ENCODE assay signal across 8 cellular contexts in genomic region chr6:22147983-22148797, GRCh38.
A peak's percentile ranks its signal among the peaks of the same experiment; 100 is the strongest.
DNase-seq lines count a peak whose midpoint lies in the region; ATAC-seq and TF ChIP-seq lines count a peak whose summit lies in the region.

No MANE protein-coding gene starts in this region.

- no peaks in the 10 kb centered on the region for H3K36me3 Mint-ChIP-seq in glutamatergic neuron (ENCODE audit: unreplicated experiment)

- H3K4me3 Mint-ChIP-seq in glutamatergic neuron (ENCODE audit: unreplicated experiment) = peak overlapping the region; percentile 53

- H3K27ac ChIP-seq in skin epidermis = peak overlapping the region in 15 of 21 experiments; percentile 0 to 91 (median 26)

- peak; percentile 64; the same call in 1 of the 2 replicates for TF ChIP-seq EP300 in Ishikawa (IDR thresholded peaks at IDR 0.05; ENCODE audit: borderline replicate concordance)

- peak; percentile 25; the same call in 1 of the 2 replicates for TF ChIP-seq RAD21 in Ishikawa (IDR thresholded peaks at IDR 0.05; ENCODE audit: low read depth)

- H3K4me1 Mint-ChIP-seq in glutamatergic neuron (ENCODE audit: low read depth, unreplicated experiment) = peaks cover 50% of the 10 kb centered on the region

- DNase-seq in AG08396 (ENCODE audit: low spot score) (peak; percentile 71), glutamatergic neuron (no peak), cortex of kidney (lab: John Stamatoyannopoulos, UW) (no peak), ureter (ENCODE audit: low spot score) (no peak)

- no peak for TF ChIP-seq CTCF in glutamatergic neuron (IDR thresholded peaks at IDR 0.05; ENCODE audit: partially characterized antibody, unreplicated experiment)

- H3K4me3 ChIP-seq in skin epidermis = peak overlapping the region in 5 of 7 experiments; percentile 27 to 42 (median 31)

- ATAC-seq in SK-N-SH treated with all-trans-retinoic acid at 6 μM for 48 hours (peak; percentile 79), HG02884 (IDR thresholded peaks at IDR 0.05; ENCODE audit: unreplicated experiment) (no peak)

- H3K27ac Mint-ChIP-seq in glutamatergic neuron (ENCODE audit: unreplicated experiment) = peak overlapping the region; percentile 45

- H3K27me3 Mint-ChIP-seq in glutamatergic neuron (ENCODE audit: unreplicated experiment) = peaks cover 6% of the 10 kb centered on the region

- H3K9me3 Mint-ChIP-seq in glutamatergic neuron (ENCODE audit: unreplicated experiment) = peaks cover 12% of the 10 kb centered on the region

TF ChIP-seq in Ishikawa, 13 proteins besides CTCF, POLR2A, EP300 and RAD21:
- TF ChIP-seq CREB1 (IDR thresholded peaks at IDR 0.05; ENCODE audit: low read depth) (no peak), EGR1 (IDR thresholded peaks at IDR 0.05) (no peak), REST (IDR thresholded peaks at IDR 0.05; ENCODE audit: low read depth) (no peak), TCF12 (IDR thresholded peaks at IDR 0.05; ENCODE audit: low read depth) (peak; percentile 81), USF1 (IDR thresholded peaks at IDR 0.05) (no peak), YY1 (IDR thresholded peaks at IDR 0.05; ENCODE audit: low read depth) (no peak), TAF1 (IDR thresholded peaks at IDR 0.05; ENCODE audit: low read depth) (no peak), TEAD4 (IDR thresholded peaks at IDR 0.05) (peak; percentile 97), CEBPB (IDR thresholded peaks at IDR 0.05) (0 out of 2 replicates have a peak, but pooled peaks have one; percentile 4), NFIC (IDR thresholded peaks at IDR 0.05) (peak; percentile 43; the same call in 1 of the 2 replicates), ZBTB7A (IDR thresholded peaks at IDR 0.05; ENCODE audit: low read depth) (no peak), FOXM1 (IDR thresholded peaks at IDR 0.05; ENCODE audit: borderline replicate concordance, low read depth) (no peak)
- TF ChIP-seq, protein P1, sequence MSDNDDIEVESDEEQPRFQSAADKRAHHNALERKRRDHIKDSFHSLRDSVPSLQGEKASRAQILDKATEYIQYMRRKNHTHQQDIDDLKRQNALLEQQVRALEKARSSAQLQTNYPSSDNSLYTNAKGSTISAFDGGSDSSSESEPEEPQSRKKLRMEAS (IDR thresholded peaks at IDR 0.05) = no peak

TF ChIP-seq in SK-N-SH treated with all-trans-retinoic acid at 6 μM for 48 hours, 23 proteins besides CTCF, POLR2A, EP300 and RAD21:
- TF ChIP-seq ZNF8 (CRISPR knock-in tag; IDR thresholded peaks at IDR 0.05) (peak; percentile 26; the same call in 1 of the 2 replicates), ISL1 (CRISPR knock-in tag; IDR thresholded peaks at IDR 0.05) (peak; percentile 61; the same call in 1 of the 2 replicates), TCF4 (CRISPR knock-in tag; IDR thresholded peaks at IDR 0.05; ENCODE audit: borderline replicate concordance) (peak; percentile 75), GLIS3 (CRISPR knock-in tag; IDR thresholded peaks at IDR 0.05) (no peak; the same call in 1 of the 2 replicates), RARB (CRISPR knock-in tag; IDR thresholded peaks at IDR 0.05) (no peak)
- TF ChIP-seq, protein P2, sequence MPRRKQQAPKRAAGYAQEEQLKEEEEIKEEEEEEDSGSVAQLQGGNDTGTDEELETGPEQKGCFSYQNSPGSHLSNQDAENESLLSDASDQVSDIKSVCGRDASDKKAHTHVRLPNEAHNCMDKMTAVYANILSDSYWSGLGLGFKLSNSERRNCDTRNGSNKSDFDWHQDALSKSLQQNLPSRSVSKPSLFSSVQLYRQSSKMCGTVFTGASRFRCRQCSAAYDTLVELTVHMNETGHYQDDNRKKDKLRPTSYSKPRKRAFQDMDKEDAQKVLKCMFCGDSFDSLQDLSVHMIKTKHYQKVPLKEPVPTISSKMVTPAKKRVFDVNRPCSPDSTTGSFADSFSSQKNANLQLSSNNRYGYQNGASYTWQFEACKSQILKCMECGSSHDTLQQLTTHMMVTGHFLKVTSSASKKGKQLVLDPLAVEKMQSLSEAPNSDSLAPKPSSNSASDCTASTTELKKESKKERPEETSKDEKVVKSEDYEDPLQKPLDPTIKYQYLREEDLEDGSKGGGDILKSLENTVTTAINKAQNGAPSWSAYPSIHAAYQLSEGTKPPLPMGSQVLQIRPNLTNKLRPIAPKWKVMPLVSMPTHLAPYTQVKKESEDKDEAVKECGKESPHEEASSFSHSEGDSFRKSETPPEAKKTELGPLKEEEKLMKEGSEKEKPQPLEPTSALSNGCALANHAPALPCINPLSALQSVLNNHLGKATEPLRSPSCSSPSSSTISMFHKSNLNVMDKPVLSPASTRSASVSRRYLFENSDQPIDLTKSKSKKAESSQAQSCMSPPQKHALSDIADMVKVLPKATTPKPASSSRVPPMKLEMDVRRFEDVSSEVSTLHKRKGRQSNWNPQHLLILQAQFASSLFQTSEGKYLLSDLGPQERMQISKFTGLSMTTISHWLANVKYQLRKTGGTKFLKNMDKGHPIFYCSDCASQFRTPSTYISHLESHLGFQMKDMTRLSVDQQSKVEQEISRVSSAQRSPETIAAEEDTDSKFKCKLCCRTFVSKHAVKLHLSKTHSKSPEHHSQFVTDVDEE (CRISPR knock-in tag; IDR thresholded peaks at IDR 0.05) = peak; percentile 90; the same call in 1 of the 2 replicates
- TF ChIP-seq, protein P3, sequence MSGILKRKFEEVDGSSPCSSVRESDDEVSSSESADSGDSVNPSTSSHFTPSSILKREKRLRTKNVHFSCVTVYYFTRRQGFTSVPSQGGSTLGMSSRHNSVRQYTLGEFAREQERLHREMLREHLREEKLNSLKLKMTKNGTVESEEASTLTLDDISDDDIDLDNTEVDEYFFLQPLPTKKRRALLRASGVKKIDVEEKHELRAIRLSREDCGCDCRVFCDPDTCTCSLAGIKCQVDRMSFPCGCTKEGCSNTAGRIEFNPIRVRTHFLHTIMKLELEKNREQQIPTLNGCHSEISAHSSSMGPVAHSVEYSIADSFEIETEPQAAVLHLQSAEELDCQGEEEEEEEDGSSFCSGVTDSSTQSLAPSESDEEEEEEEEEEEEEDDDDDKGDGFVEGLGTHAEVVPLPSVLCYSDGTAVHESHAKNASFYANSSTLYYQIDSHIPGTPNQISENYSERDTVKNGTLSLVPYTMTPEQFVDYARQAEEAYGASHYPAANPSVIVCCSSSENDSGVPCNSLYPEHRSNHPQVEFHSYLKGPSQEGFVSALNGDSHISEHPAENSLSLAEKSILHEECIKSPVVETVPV (CRISPR knock-in tag; IDR thresholded peaks at IDR 0.05) = peak; percentile 42
